Comparison of ENCODE assay signal across 27 cellular contexts in the genomic region with DNA sequence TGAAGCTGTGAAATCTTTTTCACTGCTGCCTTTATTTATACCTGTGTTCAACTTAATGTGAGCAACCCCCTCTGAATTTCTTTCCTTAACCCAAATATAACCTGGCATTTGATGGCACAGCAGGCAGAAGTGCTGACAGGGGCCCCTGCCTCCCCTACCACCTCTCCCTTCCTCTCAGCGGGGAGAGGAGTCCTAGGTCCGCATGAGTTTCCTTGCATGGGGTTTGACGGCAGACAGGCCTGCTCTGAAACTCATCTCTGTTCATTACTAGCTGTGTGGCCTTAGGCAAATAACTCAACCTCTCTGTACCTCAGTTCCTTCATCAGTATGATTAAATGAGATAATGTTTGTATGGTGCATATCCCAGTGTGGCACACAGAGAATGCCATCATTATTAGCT.
"Had no signal": no experiment of that assay in that cellular context is flagged by ENCODE, and none has a peak within 500 bp of the region (broad histone marks: within the 10 kb centered on the region; RNA-seq: fewer than 3 reads in every experiment).

No MANE protein-coding gene starts in this region.

- H3K36me3 ChIP-seq: lower lobe of right lung, ovary had no signal

- H3K4me3 Mint-ChIP-seq: immature natural killer cell; natural killer cell; stimulated activated memory B cell treated with anti-CD40 and anti-IgM and Interleukin-4, amounts not matched to agents 10 μg/mL and 1 μg/mL and 100 μg/mL, for 72 hours; type B pancreatic cell had no signal

- H3K9me3 Mint-ChIP-seq: immature natural killer cell; natural killer cell; stimulated activated memory B cell treated with anti-CD40 and anti-IgM and Interleukin-4, amounts not matched to agents 10 μg/mL and 1 μg/mL and 100 μg/mL, for 72 hours; type B pancreatic cell had no signal

- H3K36me3 Mint-ChIP-seq: immature natural killer cell; natural killer cell; stimulated activated memory B cell treated with anti-CD40 and anti-IgM and Interleukin-4, amounts not matched to agents 10 μg/mL and 1 μg/mL and 100 μg/mL, for 72 hours had no signal

- H3K27me3 Mint-ChIP-seq: stimulated activated memory B cell treated with anti-CD40 and anti-IgM and Interleukin-4, amounts not matched to agents 10 μg/mL and 1 μg/mL and 100 μg/mL, for 72 hours; type B pancreatic cell had no signal

- H3K27me3 ChIP-seq: esophagus squamous epithelium, heart right ventricle, ovary, spleen, testis, tibial artery had no signal

- H3K4me1 Mint-ChIP-seq: immature natural killer cell had no signal

- H3K27ac Mint-ChIP-seq: immature natural killer cell; natural killer cell; stimulated activated memory B cell treated with anti-CD40 and anti-IgM and Interleukin-4, amounts not matched to agents 10 μg/mL and 1 μg/mL and 100 μg/mL, for 72 hours; type B pancreatic cell had no signal

- DNase-seq: dermis blood vessel endothelial cell; effector memory CD4-positive, alpha-beta T cell; esophagus squamous epithelium; foreskin melanocyte; glutamatergic neuron; hypothalamus; immature natural killer cell; kidney glomerular epithelial cell; left colon; left ventricle myocardium inferior; lower lobe of right lung; natural killer cell; occipital lobe; ovary; spleen; stimulated activated CD4-positive, alpha-beta T cell treated with anti-CD3 and anti-CD28 coated beads, Interleukin-4, amount 100 ng/mL, for 4 hours; stimulated activated naive CD8-positive, alpha-beta T cell treated with anti-CD3 and anti-CD28 coated beads, Interleukin-15, Interleukin-2, amounts not matched to agents 100 U/mL and 50 U/mL, for 24 hours; substantia nigra; testis had no signal

- ATAC-seq: heart right ventricle; left colon; lower lobe of right lung; natural killer cell; psoas muscle; right cardiac atrium; stimulated activated memory B cell treated with anti-CD40 and anti-IgM and Interleukin-4, amounts not matched to agents 10 μg/mL and 1 μg/mL and 100 μg/mL, for 72 hours; stimulated activated naive CD8-positive, alpha-beta T cell treated with anti-CD3 and anti-CD28 coated beads, Interleukin-15, Interleukin-2, amounts not matched to agents 100 U/mL and 50 U/mL, for 24 hours had no signal

- H3K4me3 ChIP-seq: coronary artery, esophagus squamous epithelium, heart right ventricle, left ventricle myocardium inferior, lower lobe of right lung, ovary, psoas muscle, skin epidermis, spleen, testis, tibial artery had no signal
